In genomic region chr1:11560061-11560460, GRCh38 we compare ENCODE assay signal across 9 cellular contexts.
"Had no signal": no experiment of that assay in that cellular context is flagged by ENCODE, and none has a peak within 500 bp of the region (broad histone marks: within the 10 kb centered on the region; RNA-seq: fewer than 3 reads in every experiment).

No MANE protein-coding gene starts in this region.

- H3K27ac Mint-ChIP-seq: H9, IgD-negative memory B cell had no signal

- H2AFZ ChIP-seq: GM23248 had no signal

- H3K9ac ChIP-seq: GM23248, KMS-11 had no signal

- H3K4me3 ChIP-seq: GM23248 had no signal

- H3K9me3 Mint-ChIP-seq: H9, IgD-negative memory B cell had no signal

- H3K27ac ChIP-seq: GM23248, KMS-11 had no signal

- FAIRE-seq: H1, H54, HTR-8/SVneo had no signal

- H3K4me2 ChIP-seq: KMS-11 had no signal

- H3K36me3 Mint-ChIP-seq: IgD-negative memory B cell had no signal

- DNase-seq: GM23248, H9, HCEC 1CT, KBM-7 had no signal

- H3K4me3 Mint-ChIP-seq: H9, IgD-negative memory B cell had no signal
